29 cellular contexts compared by ENCODE assay signal in genomic region chr12:22938323-22938722, GRCh38.
"Had no signal": no experiment of that assay in that cellular context is flagged by ENCODE, and none has a peak within 500 bp of the region (broad histone marks: within the 10 kb centered on the region; RNA-seq: fewer than 3 reads in every experiment).

No MANE protein-coding gene starts in this region.

- H3K4me1 ChIP-seq: ascending aorta, breast epithelium, colonic mucosa had no signal

- H3K4me3 ChIP-seq: ascending aorta, breast epithelium, cardiac muscle cell, colonic mucosa had no signal

- H3K4me1 Mint-ChIP-seq: activated CD4-positive, alpha-beta T cell treated with anti-CD3 and anti-CD28 coated beads for 36 hours; activated naive CD4-positive, alpha-beta T cell treated with anti-CD3 and anti-CD28 coated beads, Interleukin-2, amount 50 U/mL, for 24 hours; activated naive CD8-positive, alpha-beta T cell treated with anti-CD3 and anti-CD28 coated beads for 36 hours; activated naive CD8-positive, alpha-beta T cell treated with anti-CD3 and anti-CD28 coated beads, Interleukin-2, amount 50 U/mL, for 24 hours; brain had no signal

- H3K27ac Mint-ChIP-seq: activated CD4-positive, alpha-beta T cell treated with anti-CD3 and anti-CD28 coated beads for 36 hours; activated CD8-positive, alpha-beta T cell treated with anti-CD3 and anti-CD28 coated beads for 36 hours; activated naive CD4-positive, alpha-beta T cell treated with anti-CD3 and anti-CD28 coated beads for 36 hours; activated naive CD4-positive, alpha-beta T cell treated with anti-CD3 and anti-CD28 coated beads, Interleukin-2, amount 50 U/mL, for 24 hours; activated naive CD8-positive, alpha-beta T cell treated with anti-CD3 and anti-CD28 coated beads for 36 hours; activated naive CD8-positive, alpha-beta T cell treated with anti-CD3 and anti-CD28 coated beads, Interleukin-2, amount 50 U/mL, for 24 hours; activated T-helper 2 cell treated with anti-CD3 and anti-CD28 coated beads, Interferon-gamma antibody, Interleukin-2, Interleukin-4, amounts not matched to agents 10 μg/mL and 5 μg/mL and 100 μg/mL, durations not matched to agents 14 hours and 24 hours and 36 hours; brain had no signal

- H3K36me3 Mint-ChIP-seq: activated naive CD4-positive, alpha-beta T cell treated with anti-CD3 and anti-CD28 coated beads, Interleukin-2, amount 50 U/mL, for 24 hours; activated naive CD8-positive, alpha-beta T cell treated with anti-CD3 and anti-CD28 coated beads for 36 hours; brain had no signal

- H3K36me3 ChIP-seq: ascending aorta, breast epithelium, cardiac muscle cell, colonic mucosa had no signal

- DNase-seq: activated CD4-positive, alpha-beta T cell treated with anti-CD3 and anti-CD28 coated beads for 36 hours; activated CD4-positive, alpha-beta T cell treated with anti-CD3 and anti-CD28 coated beads, Interleukin-2, amount 50 U/mL, for 1 hour; activated CD4-positive, alpha-beta T cell treated with anti-CD3 and anti-CD28 coated beads, Interleukin-2, amount 50 U/mL, for 48 hours; activated CD4-positive, CD25-positive, alpha-beta regulatory T cell; activated CD4-positive, CD25-positive, alpha-beta regulatory T cell treated with anti-CD3 and anti-CD28 coated beads, Interleukin-2, amount 50 U/mL, for 72 hours; activated CD8-positive, alpha-beta memory T cell treated with anti-CD3 and anti-CD28 coated beads for 24 hours; activated CD8-positive, alpha-beta T cell treated with anti-CD3 and anti-CD28 coated beads for 36 hours; activated effector memory CD4-positive, alpha-beta T cell treated with anti-CD3 and anti-CD28 coated beads, Interleukin-2, amount 50 U/mL, for 16 hours; activated naive CD4-positive, alpha-beta T cell treated with anti-CD3 and anti-CD28 coated beads for 36 hours; activated naive CD8-positive, alpha-beta T cell treated with anti-CD3 and anti-CD28 coated beads for 36 hours; activated naive CD8-positive, alpha-beta T cell treated with anti-CD3 and anti-CD28 coated beads, Interleukin-2, amount 50 U/mL, for 24 hours; activated T-cell treated with anti-CD3 and anti-CD28 coated beads, Interleukin-2, amount 50 U/mL, for 4 hours; central memory CD4-positive, alpha-beta T cell; cerebellar nuclear complex; colonic mucosa; effector CD8-positive, alpha-beta T cell; foreskin fibroblast; head of caudate nucleus; T-helper 2 cell had no signal

- H3K9me3 ChIP-seq: colonic mucosa had no signal

- FAIRE-seq: endometrium, endothelial cell of umbilical vein, frontal cortex had no signal

- H3K27me3 ChIP-seq: ascending aorta, breast epithelium, cardiac muscle cell, colonic mucosa had no signal

- H3K27ac ChIP-seq: ascending aorta, breast epithelium, cardiac muscle cell, colonic mucosa had no signal

- ATAC-seq: activated CD4-positive, alpha-beta T cell treated with anti-CD3 and anti-CD28 coated beads for 36 hours; activated CD8-positive, alpha-beta T cell treated with anti-CD3 and anti-CD28 coated beads for 36 hours; activated naive CD8-positive, alpha-beta T cell treated with anti-CD3 and anti-CD28 coated beads, Interleukin-2, amount 50 U/mL, for 24 hours; activated T-cell treated with anti-CD3 and anti-CD28 coated beads, Interleukin-2, amount 50 U/mL, for 4 hours; esophagus mucosa had no signal

- H3K27me3 Mint-ChIP-seq: activated CD4-positive, alpha-beta T cell treated with anti-CD3 and anti-CD28 coated beads for 36 hours; activated CD8-positive, alpha-beta T cell treated with anti-CD3 and anti-CD28 coated beads for 36 hours; activated naive CD4-positive, alpha-beta T cell treated with anti-CD3 and anti-CD28 coated beads, Interleukin-2, amount 50 U/mL, for 24 hours; activated naive CD8-positive, alpha-beta T cell treated with anti-CD3 and anti-CD28 coated beads for 36 hours; brain had no signal

- H3K4me3 Mint-ChIP-seq: activated CD4-positive, alpha-beta T cell treated with anti-CD3 and anti-CD28 coated beads for 36 hours; activated CD8-positive, alpha-beta T cell treated with anti-CD3 and anti-CD28 coated beads for 36 hours; activated naive CD4-positive, alpha-beta T cell treated with anti-CD3 and anti-CD28 coated beads for 36 hours; activated naive CD4-positive, alpha-beta T cell treated with anti-CD3 and anti-CD28 coated beads, Interleukin-2, amount 50 U/mL, for 24 hours; activated naive CD8-positive, alpha-beta T cell treated with anti-CD3 and anti-CD28 coated beads for 36 hours; activated naive CD8-positive, alpha-beta T cell treated with anti-CD3 and anti-CD28 coated beads, Interleukin-2, amount 50 U/mL, for 24 hours; activated T-cell treated with anti-CD3 and anti-CD28 coated beads, Interleukin-2, amount 50 U/mL, for 4 hours; brain had no signal
